ENCODE assay signal across 1 cellular context in the genomic region with DNA sequence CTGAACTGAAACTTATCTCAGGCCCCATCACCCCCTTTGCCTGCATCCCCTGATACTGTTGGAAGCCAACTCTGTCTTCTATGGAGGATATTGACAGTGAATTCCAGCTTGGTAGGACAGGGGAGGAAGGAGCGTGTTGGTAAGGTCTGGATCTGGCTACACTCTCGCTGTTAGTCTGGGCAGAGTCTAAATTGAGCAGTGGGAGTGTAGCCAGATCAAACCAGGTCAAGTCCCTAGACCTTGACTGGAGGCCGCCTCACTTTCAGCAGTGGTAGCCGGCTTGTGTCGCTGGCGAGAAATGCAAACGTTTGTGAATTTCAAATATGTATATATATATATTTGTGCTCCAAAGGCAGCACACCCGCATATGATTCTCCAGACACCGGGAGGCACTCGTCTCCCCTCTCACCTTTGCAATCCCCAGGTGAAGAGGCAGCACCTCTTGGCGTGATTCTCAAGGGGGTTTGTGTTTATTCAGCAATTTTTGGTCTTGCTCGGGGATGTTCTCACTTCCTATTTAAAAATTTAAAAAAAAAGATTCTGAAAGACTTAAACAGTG.
TF ChIP-seq lines count a peak whose summit lies in the region.

No MANE protein-coding gene starts in this region.

TF ChIP-seq in HepG2, 621 proteins besides CTCF, POLR2A, EP300 and RAD21:
- TF ChIP-seq MAFF (IDR thresholded peaks at IDR 0.05; ENCODE audit: low read depth, low read length) = 0 out of 2 replicates have a peak, but pooled peaks have one; percentile 44
- peak; percentile 44 to 61; a peak in 3 of 4 replicates for TF ChIP-seq MAFK (conservative IDR thresholded peaks at IDR 0.05 in 1 of 2, IDR thresholded peaks at IDR 0.05 in 1 of 2; ENCODE audit: low read length in 2 of 2)
- TF ChIP-seq NCOR1 (IDR thresholded peaks at IDR 0.05; ENCODE audit: borderline replicate concordance, low read length) = no peak
TF ChIP-seq in HepG2: peak in this region for 2.
